ENCODE assay signal across 13 cellular contexts in genomic region chr3:139906441-139906840, GRCh38. TPM values are rescaled to one million over a fixed set of nuclear protein-coding genes. Genes with fewer than 3 reads are reported as not detected.
DNase-seq lines count a peak whose midpoint lies in the region; ATAC-seq and TF ChIP-seq lines count a peak whose summit lies in the region.
"Had no signal": no experiment of that assay in that cellular context is flagged by ENCODE, and none has a peak within 500 bp of the region (broad histone marks: within the 10 kb centered on the region; RNA-seq: fewer than 3 reads in every experiment).

No MANE protein-coding gene starts in this region.

- peak; percentile 35 for DNase-seq in HK-2 (ENCODE audit: unreplicated experiment)
- peak; percentile 65 to 69 for DNase-seq in SJSA1 (ENCODE audit: low read depth in 1 of 2, low spot score in 2 of 2)
- DNase-seq in fibroblast of mammary gland (ENCODE audit: low read depth), result peak; percentile 66
- no peak for DNase-seq in smooth muscle cell (lab: John Stamatoyannopoulos, UW; ENCODE audit: unreplicated experiment)
- DNase-seq in posterior vena cava (ENCODE audit: low spot score), result no peak
- DNase-seq: activated T-cell treated with anti-CD3 and anti-CD28 coated beads, Interleukin-2, amount 50 U/mL, for 24 hours; colonic mucosa; NCI-H1048; NCI-H748 treated with DMSO at 0.1 percent for 48 hours; nucleus accumbens; stimulated activated naive CD8-positive, alpha-beta T cell treated with anti-CD3 and anti-CD28 coated beads, Interleukin-15, amount 100 ng/mL, for 72 hours had no signal

- intact Hi-C loops in posterior vena cava (cut with DNase I), result no loop called here

- H3K79me2 ChIP-seq in smooth muscle cell (ENCODE audit: low read depth), result no peaks in the 10 kb centered on the region

- no peaks in the 10 kb centered on the region for H4K20me1 ChIP-seq in smooth muscle cell (ENCODE audit: low read depth)

- ATAC-seq in HG03442 (IDR thresholded peaks at IDR 0.05; ENCODE audit: unreplicated experiment) (no peak), HG02970 (IDR thresholded peaks at IDR 0.05; ENCODE audit: low FRiP score, unreplicated experiment) (no peak)
- ATAC-seq: stimulated activated naive CD8-positive, alpha-beta T cell treated with anti-CD3 and anti-CD28 coated beads, Interleukin-15, amount 100 ng/mL, for 72 hours had no signal

- no peaks in the 10 kb centered on the region for H3K36me3 ChIP-seq in SJSA1
- no peaks in the 10 kb centered on the region for H3K36me3 ChIP-seq in smooth muscle cell (ENCODE audit: low read depth)
- H3K36me3 ChIP-seq: colonic mucosa had no signal

- H3K4me2 ChIP-seq in smooth muscle cell, result peak overlapping the region; percentile 34

- H3K27ac ChIP-seq in SJSA1 (no peak overlapping the region), smooth muscle cell (ENCODE audit: low read depth) (peak overlapping the region; percentile 45)
- H3K27ac ChIP-seq: colonic mucosa had no signal

- H2AFZ ChIP-seq in smooth muscle cell (ENCODE audit: low read depth), result no peak overlapping the region

- H3K27me3 ChIP-seq in SJSA1 (replicated peaks) (no peaks in the 10 kb centered on the region), smooth muscle cell (ENCODE audit: low read depth) (peaks cover 4% of the 10 kb centered on the region)
- H3K27me3 ChIP-seq: colonic mucosa had no signal

- 0% methylated on average over 1 of the region's 1 CpG for WGBS in smooth muscle cell (ENCODE audit: low lambda C conversion rate)

- no peaks in the 10 kb centered on the region for H3F3A ChIP-seq in smooth muscle cell (ENCODE audit: low read depth)

- no peak overlapping the region for H3K9ac ChIP-seq in smooth muscle cell (ENCODE audit: low read depth)

- H3K4me1 ChIP-seq in SJSA1 (replicated peaks) (peaks cover 14% of the 10 kb centered on the region), smooth muscle cell (ENCODE audit: low read depth) (peaks cover 3% of the 10 kb centered on the region)
- H3K4me1 ChIP-seq: colonic mucosa had no signal

- TF ChIP-seq CTCF in fibroblast of mammary gland (conservative IDR thresholded peaks at IDR 0.05; ENCODE audit: control insufficient read depth, insufficient read depth, low read depth, low read length) (no peak), smooth muscle cell (IDR thresholded peaks at IDR 0.05; ENCODE audit: borderline replicate concordance, insufficient read depth, poor library complexity, severe bottlenecking) (no peak)

- H3K9me3 ChIP-seq in SJSA1 (replicated peaks) (no peaks in the 10 kb centered on the region), smooth muscle cell (replicated peaks; ENCODE audit: low read depth) (no peaks in the 10 kb centered on the region)
- H3K9me3 ChIP-seq: colonic mucosa had no signal

- H3K4me3 ChIP-seq in SJSA1 (no peak overlapping the region), fibroblast of mammary gland (ENCODE audit: control insufficient read depth, low read depth, low read length) (no peak overlapping the region), smooth muscle cell (no peak overlapping the region)
- H3K4me3 ChIP-seq: colonic mucosa had no signal

RNA-seq across cellular contexts. Expression of gene CLSTN2, which starts 28.5 kb away (rescaled TPM):
- 0.05 TPM in 1 of 2 replicates, not detected in the other for total RNA-seq in SJSA1 (2014; rRNA removed; shearing (Covaris generic))
- total RNA-seq in smooth muscle cell (0.85 and 1.5 TPM in 2 replicates), posterior vena cava (10 to 100 TPM; 22.2 to 28.0 TPM)
- 0.91 and 1.9 TPM in 2 replicates for polyA plus RNA-seq in smooth muscle cell

Comparison
In these comparisons a context has a peak if more than half of its experiments do, and no peak if none do; other contexts are left out.
1. DNase-seq: peak in HK-2 (single experiment), SJSA1 (2 of 2) and fibroblast of mammary gland (single experiment); none in smooth muscle cell (single experiment) and posterior vena cava (single experiment).